Comparison of ENCODE assay signal across 8 cellular contexts in genomic region chr20:63101781-63102719, GRCh38.
DNase-seq lines count a peak whose midpoint lies in the region; ATAC-seq lines count a peak whose summit lies in the region.

No MANE protein-coding gene starts in this region.

- H3K27ac Mint-ChIP-seq in central memory CD8-positive, alpha-beta T cell (ENCODE audit: low read depth), result peak overlapping the region; percentile 93

- H3K27me3 Mint-ChIP-seq in central memory CD8-positive, alpha-beta T cell, result no peaks in the 10 kb centered on the region

- DNase-seq in DMS79 treated with DMSO at 0.1 percent for 48 hours (lab: John Stamatoyannopoulos, UW) (peak; percentile 61), left colon (peak; percentile 38 to 49), NCI-H2029 (lab: John Stamatoyannopoulos, UW) (no peak)
- DNase-seq in activated CD4-positive, CD25-positive, alpha-beta regulatory T cell (lab: John Stamatoyannopoulos, UW), result peak; percentile 23 to 48 (median 38)
- DNase-seq in central memory CD8-positive, alpha-beta T cell (ENCODE audit: low spot score in 2 of 2), result peak; percentile 40 to 61
- DNase-seq in stimulated activated CD4-positive, alpha-beta T cell treated with anti-CD3 and anti-CD28 coated beads, Interleukin-1b, Interleukin-23, amount 100 ng/mL, for 4 hours (ENCODE audit: low read depth in 2 of 2), result peak; percentile 50 to 54

- peak overlapping the region; percentile 88 for H3K4me3 Mint-ChIP-seq in central memory CD8-positive, alpha-beta T cell

- peaks cover 7% of the 10 kb centered on the region for H3K4me1 Mint-ChIP-seq in central memory CD8-positive, alpha-beta T cell

- peak; percentile 49 for ATAC-seq in HG03196 (IDR thresholded peaks at IDR 0.05; ENCODE audit: unreplicated experiment)
- peak; percentile 69 for ATAC-seq in central memory CD8-positive, alpha-beta T cell (replicated peaks; ENCODE audit: extremely low read depth, poor library complexity, severe bottlenecking)
- peak; percentile 74 for ATAC-seq in left colon
- ATAC-seq in GM18520 (IDR thresholded peaks at IDR 0.05; ENCODE audit: unreplicated experiment), result no peak

- peaks cover 31% of the 10 kb centered on the region for H3K36me3 Mint-ChIP-seq in central memory CD8-positive, alpha-beta T cell (ENCODE audit: insufficient read depth)

- intact Hi-C loops in left colon (cut with DNase I, micrococcal nuclease), result no loop called here

- no peaks in the 10 kb centered on the region for H3K9me3 Mint-ChIP-seq in central memory CD8-positive, alpha-beta T cell
